Comparison of ENCODE assay signal across 20 cellular contexts in the genomic region with DNA sequence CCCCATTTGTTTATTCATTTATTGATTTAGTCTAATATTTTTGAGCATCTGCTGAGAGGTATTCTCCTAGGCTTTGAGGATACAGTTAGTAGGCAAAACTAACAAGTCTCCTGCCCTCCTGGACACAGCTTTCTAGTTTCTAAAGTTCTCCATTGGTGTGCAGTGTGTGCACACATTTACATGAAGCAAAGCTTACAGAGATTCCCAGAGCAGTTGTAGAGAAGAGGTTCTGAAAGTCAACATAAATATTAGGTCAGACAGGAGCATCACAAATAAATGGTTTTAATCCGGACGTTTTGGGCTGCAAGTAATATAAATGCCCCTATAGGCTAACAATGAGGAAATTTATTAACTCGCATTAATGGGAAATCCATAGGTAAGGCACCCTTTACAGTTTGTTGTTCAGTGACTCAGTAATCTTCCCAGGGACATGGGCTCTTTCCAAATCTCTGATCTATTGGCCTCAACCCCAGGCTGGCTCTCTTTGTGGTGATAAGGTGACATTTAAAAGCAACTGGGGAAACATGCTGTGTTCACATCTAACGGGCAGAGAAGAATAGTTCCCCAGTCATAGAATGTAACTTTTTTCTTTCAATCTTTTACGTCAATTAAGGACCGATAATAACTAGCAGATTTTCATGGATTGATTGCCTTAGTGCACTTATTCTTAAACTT.
"Had no signal": no experiment of that assay in that cellular context is flagged by ENCODE, and none has a peak within 500 bp of the region (broad histone marks: within the 10 kb centered on the region; RNA-seq: fewer than 3 reads in every experiment).

No MANE protein-coding gene starts in this region.

- H3K27me3 Mint-ChIP-seq: memory B cell; stimulated activated naive B cell treated with anti-CD40 and anti-IgM and Interleukin-4, amounts not matched to agents 10 μg/mL and 1 μg/mL and 100 μg/mL, for 72 hours; stimulated activated naive CD8-positive, alpha-beta T cell treated with anti-CD3 and anti-CD28 coated beads, Interleukin-15, amount 100 ng/mL, for 72 hours had no signal

- H3K4me3 ChIP-seq: colonic mucosa, esophagus squamous epithelium, lower lobe of right lung, skin epidermis, thoracic aorta, transverse colon had no signal

- H3K9me3 ChIP-seq: colonic mucosa, esophagus squamous epithelium, lower lobe of right lung, thoracic aorta, transverse colon had no signal

- H3K4me3 Mint-ChIP-seq: memory B cell; mesothelial cell of epicardium; natural killer cell; neural crest cell; stimulated activated naive B cell treated with anti-CD40 and anti-IgM and Interleukin-4, amounts not matched to agents 10 μg/mL and 1 μg/mL and 100 μg/mL, for 72 hours; stimulated activated naive CD8-positive, alpha-beta T cell treated with anti-CD3 and anti-CD28 coated beads, Interleukin-15, amount 100 ng/mL, for 72 hours had no signal

- DNase-seq: colonic mucosa; dermis blood vessel endothelial cell; esophagus squamous epithelium; foreskin fibroblast; hippocampal formation; left colon; lower lobe of right lung; natural killer cell; stimulated activated CD4-positive, alpha-beta T cell treated with anti-CD3 and anti-CD28 coated beads, Interleukin-2, amount 100 ng/mL, for 24 hours; stimulated activated CD4-positive, alpha-beta T cell treated with anti-CD3 and anti-CD28 coated beads, Interleukin-4, amount 100 ng/mL, for 4 hours; stimulated activated naive B cell treated with anti-CD40 and anti-IgM and Interleukin-4, amounts not matched to agents 10 μg/mL and 1 μg/mL and 100 μg/mL, for 72 hours; stimulated activated naive CD8-positive, alpha-beta T cell treated with anti-CD3 and anti-CD28 coated beads, Interleukin-15, amount 100 ng/mL, for 72 hours; substantia nigra; transverse colon had no signal

- H3K9me3 Mint-ChIP-seq: memory B cell; mesothelial cell of epicardium; natural killer cell; neural crest cell; stimulated activated naive B cell treated with anti-CD40 and anti-IgM and Interleukin-4, amounts not matched to agents 10 μg/mL and 1 μg/mL and 100 μg/mL, for 72 hours; stimulated activated naive CD8-positive, alpha-beta T cell treated with anti-CD3 and anti-CD28 coated beads, Interleukin-15, amount 100 ng/mL, for 72 hours had no signal

- H3K4me1 Mint-ChIP-seq: memory B cell; mesothelial cell of epicardium; natural killer cell; stimulated activated naive B cell treated with anti-CD40 and anti-IgM and Interleukin-4, amounts not matched to agents 10 μg/mL and 1 μg/mL and 100 μg/mL, for 72 hours; stimulated activated naive CD8-positive, alpha-beta T cell treated with anti-CD3 and anti-CD28 coated beads, Interleukin-15, amount 100 ng/mL, for 72 hours had no signal

- H3K27ac ChIP-seq: colonic mucosa, esophagus squamous epithelium, lower lobe of right lung, skin epidermis, thoracic aorta, transverse colon had no signal

- H3K4me1 ChIP-seq: colonic mucosa, esophagus squamous epithelium, lower lobe of right lung, transverse colon had no signal

- ATAC-seq: left colon; lower lobe of right lung; natural killer cell; sciatic nerve; stimulated activated naive B cell treated with anti-CD40 and anti-IgM and Interleukin-4, amounts not matched to agents 10 μg/mL and 1 μg/mL and 100 μg/mL, for 72 hours; stimulated activated naive CD8-positive, alpha-beta T cell treated with anti-CD3 and anti-CD28 coated beads, Interleukin-15, amount 100 ng/mL, for 72 hours had no signal

- H3K36me3 Mint-ChIP-seq: memory B cell; mesothelial cell of epicardium; natural killer cell; stimulated activated naive B cell treated with anti-CD40 and anti-IgM and Interleukin-4, amounts not matched to agents 10 μg/mL and 1 μg/mL and 100 μg/mL, for 72 hours had no signal

- H3K27ac Mint-ChIP-seq: memory B cell; mesothelial cell of epicardium; natural killer cell; stimulated activated naive B cell treated with anti-CD40 and anti-IgM and Interleukin-4, amounts not matched to agents 10 μg/mL and 1 μg/mL and 100 μg/mL, for 72 hours; stimulated activated naive CD8-positive, alpha-beta T cell treated with anti-CD3 and anti-CD28 coated beads, Interleukin-15, amount 100 ng/mL, for 72 hours had no signal

- H3K27me3 ChIP-seq: colonic mucosa, esophagus squamous epithelium, transverse colon had no signal

- H3K36me3 ChIP-seq: colonic mucosa, esophagus squamous epithelium, lower lobe of right lung, thoracic aorta, transverse colon had no signal
